In genomic region chr15:50977157-50977556, GRCh38 we compare ENCODE assay signal across 24 cellular contexts.
DNase-seq lines count a peak whose midpoint lies in the region; ATAC-seq, FAIRE-seq and TF ChIP-seq lines count a peak whose summit lies in the region.
"Had no signal": no experiment of that assay in that cellular context is flagged by ENCODE, and none has a peak within 500 bp of the region (broad histone marks: within the 10 kb centered on the region; RNA-seq: fewer than 3 reads in every experiment).

No MANE protein-coding gene starts in this region.

- POLR2A ChIA-PET in MCF 10A (lab: Yijun Ruan, JAX): interaction anchor here (1.7 kb wide), 1 partner anchor 16 kb away, joined by 4 read pairs; no protein-coding TSS in a partner anchor

- H3K4me2 ChIP-seq in mammary epithelial cell (ENCODE audit: insufficient read depth, low read depth, low read length): no peak overlapping the region
- H3K4me2 ChIP-seq: BLaER1 treated with 17β-estradiol and CSF1 and Interleukin-3, amounts not matched to agents 10 nM and 100 nM had no signal

- H3K79me2 ChIP-seq in mammary epithelial cell (ENCODE audit: insufficient read depth, low read length): peaks cover 6% of the 10 kb centered on the region

- dilution Hi-C loops in mammary epithelial cell (cut with HindIII; ENCODE audit: low sequenced_read_pairs): no loop called here

- H3K27ac Mint-ChIP-seq in MCF 10A (ENCODE audit: low read depth, unreplicated experiment): peak overlapping the region; percentile 64
- H3K27ac Mint-ChIP-seq: CD8-positive, alpha-beta memory T cell had no signal

- H3K4me3 ChIP-seq in mammary epithelial cell (replicated peaks in 1 of 3; ENCODE audit: insufficient read depth in 1 of 3, low read depth in 2 of 3, low read length in 3 of 3) (no peak overlapping the region), left lung (no peak overlapping the region)
- H3K4me3 ChIP-seq: BLaER1 treated with 17β-estradiol and CSF1 and Interleukin-3, amounts not matched to agents 10 nM and 100 nM; MG63 had no signal

- H3K27me3 ChIP-seq in mammary epithelial cell (ENCODE audit: insufficient read depth, low read length) (no peaks in the 10 kb centered on the region), left lung (no peaks in the 10 kb centered on the region)
- H3K27me3 ChIP-seq: BLaER1 treated with 17β-estradiol and CSF1 and Interleukin-3, amounts not matched to agents 10 nM and 100 nM; MG63 had no signal

- no peak for TF ChIP-seq POLR2A in H54 (IDR thresholded peaks at IDR 0.05; ENCODE audit: low read depth, low read length)

- peaks cover 59% of the 10 kb centered on the region for H3K36me3 Mint-ChIP-seq in MCF 10A (ENCODE audit: insufficient read depth, unreplicated experiment)
- peaks cover 58% of the 10 kb centered on the region for H3K36me3 Mint-ChIP-seq in activated T-cell treated with anti-CD3 and anti-CD28 coated beads, Interleukin-2, amount 50 U/mL, for 4 hours (ENCODE audit: insufficient read depth)

- no peak for DNase-seq in MCF 10A (ENCODE audit: unreplicated experiment)
- no peak for DNase-seq in mammary epithelial cell
- peak; percentile 10 for DNase-seq in dermis blood vessel endothelial cell
- DNase-seq in left lung: no peak
- DNase-seq in GF-D8 (lab: John Stamatoyannopoulos, UW): no peak
- no peak for DNase-seq in stimulated activated naive CD8-positive, alpha-beta T cell treated with anti-CD3 and anti-CD28 coated beads, Interleukin-15, Interleukin-2, amounts not matched to agents 100 U/mL and 50 U/mL, for 24 hours
- DNase-seq in H54 (ENCODE audit: insufficient read length, low spot score): no peak
- no peak for DNase-seq in activated T-cell treated with anti-CD3 and anti-CD28 coated beads, Interleukin-2, amount 50 U/mL, for 4 hours
- DNase-seq: CD8-positive, alpha-beta memory T cell; DND-41; GDM1; HCEC 1CT; MG63; NCI-H1092; NCI-H146; NCI-H2081; NCI-H2227 treated with DMSO at 0.1 percent for 48 hours; NCI-H524 treated with DMSO at 0.1 percent for 48 hours had no signal

- no peak overlapping the region for H3K9ac ChIP-seq in mammary epithelial cell (ENCODE audit: insufficient read depth, low read length)
- H3K9ac ChIP-seq: BLaER1 treated with 17β-estradiol and CSF1 and Interleukin-3, amounts not matched to agents 10 nM and 100 nM had no signal

- FAIRE-seq in H54 (lab: Jason Lieb, UNC): no peak
- FAIRE-seq: GM12891, GM18507 had no signal

- 100% methylated on average over 2 of the region's 2 CpGs for WGBS in mammary epithelial cell (ENCODE audit: low coverage, missing lambda C conversion rate)

- in situ Hi-C loops in mammary epithelial cell (cut with MboI; ENCODE audit: low sequenced_read_pairs in 2 of 2): no loop called here

- no peaks in the 10 kb centered on the region for H4K20me1 ChIP-seq in mammary epithelial cell (ENCODE audit: insufficient read depth, low read length)
- H4K20me1 ChIP-seq: BLaER1 treated with 17β-estradiol and CSF1 and Interleukin-3, amounts not matched to agents 10 nM and 100 nM had no signal

- CTCF ChIA-PET in MCF 10A (lab: Yijun Ruan, JAX) (no interaction called here), mammary epithelial cell (lab: Charles Lee; ENCODE audit: low non-redundant PET) (no interaction called here)

- H3K9me3 Mint-ChIP-seq in MCF 10A (ENCODE audit: unreplicated experiment): no peaks in the 10 kb centered on the region
- H3K9me3 Mint-ChIP-seq in activated T-cell treated with anti-CD3 and anti-CD28 coated beads, Interleukin-2, amount 50 U/mL, for 4 hours: peaks cover 14% of the 10 kb centered on the region

- H3K36me3 ChIP-seq in mammary epithelial cell (ENCODE audit: insufficient read depth, low read length): peaks cover 8% of the 10 kb centered on the region
- H3K36me3 ChIP-seq in left lung: peaks cover 0 to 57% of the 10 kb centered on the region in 2 donors

- TF ChIP-seq CTCF in MCF 10A (IDR thresholded peaks at IDR 0.05; ENCODE audit: unreplicated experiment) (no peak), mammary epithelial cell (conservative IDR thresholded peaks at IDR 0.05 in 1 of 2, IDR thresholded peaks at IDR 0.05 in 1 of 2; ENCODE audit: extremely low read depth in 1 of 2, insufficient read depth in 1 of 2, low read depth in 1 of 2, low read length in 2 of 2) (no peak), left lung (IDR thresholded peaks at IDR 0.05) (no peak)

- BruUV-seq in MCF 10A (replicated peaks; lab: Mats Ljungman, UMichigan) (no TSS peak), mammary epithelial cell (replicated peaks; lab: Mats Ljungman, UMichigan) (no TSS peak)

- no peaks in the 10 kb centered on the region for H3K27me3 Mint-ChIP-seq in MCF 10A (ENCODE audit: insufficient read depth, unreplicated experiment)
- H3K27me3 Mint-ChIP-seq in activated T-cell treated with anti-CD3 and anti-CD28 coated beads, Interleukin-2, amount 50 U/mL, for 4 hours (ENCODE audit: low read depth): no peaks in the 10 kb centered on the region

- peaks cover 6% of the 10 kb centered on the region for H3K4me1 Mint-ChIP-seq in MCF 10A (ENCODE audit: insufficient read depth, unreplicated experiment)
- peaks cover 5% of the 10 kb centered on the region for H3K4me1 Mint-ChIP-seq in activated T-cell treated with anti-CD3 and anti-CD28 coated beads, Interleukin-2, amount 50 U/mL, for 4 hours (ENCODE audit: low read depth)

- H3K4me3 Mint-ChIP-seq in MCF 10A (ENCODE audit: unreplicated experiment): no peak overlapping the region
- H3K4me3 Mint-ChIP-seq in activated T-cell treated with anti-CD3 and anti-CD28 coated beads, Interleukin-2, amount 50 U/mL, for 4 hours: no peak overlapping the region
- H3K4me3 Mint-ChIP-seq: CD8-positive, alpha-beta memory T cell had no signal

- ATAC-seq in left lung: peak; percentile 23
- ATAC-seq in stimulated activated naive CD8-positive, alpha-beta T cell treated with anti-CD3 and anti-CD28 coated beads, Interleukin-15, Interleukin-2, amounts not matched to agents 100 U/mL and 50 U/mL, for 24 hours: no peak
- ATAC-seq in activated T-cell treated with anti-CD3 and anti-CD28 coated beads, Interleukin-2, amount 50 U/mL, for 4 hours: no peak
- ATAC-seq: Panc1, Right ventricle myocardium inferior had no signal

- H3K4me1 ChIP-seq in mammary epithelial cell (ENCODE audit: insufficient read depth, low read length) (no peaks in the 10 kb centered on the region), left lung (peaks cover 3 to 6% of the 10 kb centered on the region in 2 donors)

- intact Hi-C loops in MCF 10A (cut with micrococcal nuclease) (no loop called here), mammary epithelial cell (cut with micrococcal nuclease) (no loop called here), left lung (cut with DNase I) (loop anchor here in 1 of 2 donors (10.0 kb wide), 1 partner anchor 78 kb away; no protein-coding TSS in a partner anchor)

- no peak overlapping the region for H3K27ac ChIP-seq in mammary epithelial cell (ENCODE audit: insufficient read depth, low read depth, low read length)
- no peak overlapping the region for H3K27ac ChIP-seq in left lung
- H3K27ac ChIP-seq: 22Rv1; BLaER1 treated with 17β-estradiol and CSF1 and Interleukin-3, amounts not matched to agents 10 nM and 100 nM had no signal

- no peak overlapping the region for H2AFZ ChIP-seq in mammary epithelial cell (ENCODE audit: low read depth, low read length)

- H3K9me3 ChIP-seq in mammary epithelial cell (replicated peaks; ENCODE audit: insufficient read depth, low read length) (no peaks in the 10 kb centered on the region), left lung (peaks cover 0 to 5% of the 10 kb centered on the region in 2 donors)
